ENCODE assay signal across 9 cellular contexts in genomic region chr1:197615693-197616011, GRCh38.
"Had no signal": no experiment of that assay in that cellular context is flagged by ENCODE, and none has a peak within 500 bp of the region (broad histone marks: within the 10 kb centered on the region; RNA-seq: fewer than 3 reads in every experiment).

No MANE protein-coding gene starts in this region.

- H3K4me2 ChIP-seq: KMS-11, SK-N-SH had no signal

- H3K27ac ChIP-seq: KMS-11, RWPE1 had no signal

- H3K4me1 Mint-ChIP-seq: IgD-negative memory B cell had no signal

- H3K9ac ChIP-seq: KMS-11, SK-N-SH had no signal

- H3K27me3 Mint-ChIP-seq: IgD-negative memory B cell had no signal

- H3K9me3 Mint-ChIP-seq: IgD-negative memory B cell had no signal

- H3K4me3 ChIP-seq: K562 had no signal

- H3K9me2 ChIP-seq: SK-N-SH had no signal

- DNase-seq: NCI-H187; NCI-H510A; NCI-H524 treated with DMSO at 0.1 percent for 48 hours; NK-92 treated with Interleukin-12 subunit alpha and Interleukin-12 subunit beta, amount 100 ng/mL, for 24 hours; SK-N-SH had no signal

- H3K36me3 Mint-ChIP-seq: IgD-negative memory B cell had no signal

- H3K9me3 ChIP-seq: SK-N-SH had no signal

- H3K27ac Mint-ChIP-seq: IgD-negative memory B cell had no signal

- H3K4me3 Mint-ChIP-seq: IgD-negative memory B cell had no signal
